Comparison of ENCODE assay signal across 10 cellular contexts in genomic region chr9:95047452-95048224, GRCh38.
DNase-seq lines count a peak whose midpoint lies in the region; TF ChIP-seq lines count a peak whose summit lies in the region.
"Had no signal": no experiment of that assay in that cellular context is flagged by ENCODE, and none has a peak within 500 bp of the region (broad histone marks: within the 10 kb centered on the region; RNA-seq: fewer than 3 reads in every experiment).

No MANE protein-coding gene starts in this region.

- intact Hi-C loops in colonic mucosa (cut with DNase I), result no loop called here

- no peaks in the 10 kb centered on the region for H3K36me3 ChIP-seq in colonic mucosa
- H3K36me3 ChIP-seq: HAP-1 had no signal

- H3K27ac ChIP-seq in AG04450 (ENCODE audit: low read depth, low read length) (no peak overlapping the region), colonic mucosa (peak overlapping the region; percentile 50)

- H3K4me1 Mint-ChIP-seq in nephron progenitor cell, result peaks cover 49% of the 10 kb centered on the region

- peaks cover 22% of the 10 kb centered on the region for H3K27me3 Mint-ChIP-seq in nephron progenitor cell (ENCODE audit: low read depth, poor library complexity)

- CTCF ChIA-PET in AG04450 (lab: Charles Lee), result interaction anchor here (1.0 kb wide), 1 partner anchor 367 kb away, joined by 3 read pairs; no protein-coding TSS in a partner anchor
- CTCF ChIA-PET in GM10248 (lab: Yijun Ruan, JAX), result no interaction called here

- POLR2A ChIA-PET in AG04450 (lab: Yijun Ruan, JAX) (interaction anchor here (0.7 kb wide), 1 partner anchor 1092 kb away, joined by 3 read pairs; no protein-coding TSS in a partner anchor), GM10248 (lab: Yijun Ruan, JAX) (no interaction called here)

- no peaks in the 10 kb centered on the region for H3K9me3 Mint-ChIP-seq in nephron progenitor cell

- H3K4me3 Mint-ChIP-seq in nephron progenitor cell, result peak overlapping the region; percentile 79

- TF ChIP-seq CTCF in AG04450 (IDR thresholded peaks at IDR 0.05; ENCODE audit: low read depth, low read length), result no peak
- TF ChIP-seq CTCF in colonic mucosa (IDR thresholded peaks at IDR 0.05), result no peak
- TF ChIP-seq CTCF in nephron progenitor cell (IDR thresholded peaks at IDR 0.05), result no peak
- TF ChIP-seq CTCF in GM10248 (IDR thresholded peaks at IDR 0.05; ENCODE audit: control extremely low read depth, extremely low read depth, low read depth, missing control alignments), result no peak

- DNase-seq in AG04450 (ENCODE audit: low read depth, low spot score) (no peak), HuH-7 (ENCODE audit: low spot score) (peak; percentile 30), colonic mucosa (no peak), nephron progenitor cell (no peak), NCI-H2107 treated with DMSO at 0.1 percent for 48 hours (lab: John Stamatoyannopoulos, UW; ENCODE audit: unreplicated experiment) (no peak), GM10248 (ENCODE audit: extremely low spot score) (no peak), GF-D8 (lab: John Stamatoyannopoulos, UW) (no peak)
- DNase-seq in stimulated activated naive CD4-positive, alpha-beta T cell (lab: John Stamatoyannopoulos, UW), result no peak
- DNase-seq: GDM1 had no signal

- peak overlapping the region; percentile 36; the same call in 1 of the 2 replicates for H3K4me3 ChIP-seq in AG04450 (ENCODE audit: low read depth, low read length)
- peak overlapping the region; percentile 45 for H3K4me3 ChIP-seq in colonic mucosa

- no peaks in the 10 kb centered on the region for H3K4me1 ChIP-seq in colonic mucosa

- H3K9me3 ChIP-seq in AG04450 (ENCODE audit: control insufficient read depth, insufficient read depth, low read length), result no peaks in the 10 kb centered on the region
- no peaks in the 10 kb centered on the region for H3K9me3 ChIP-seq in colonic mucosa
- H3K9me3 ChIP-seq: HAP-1 had no signal

- H3K27me3 ChIP-seq in AG04450 (ENCODE audit: control insufficient read depth, insufficient read depth, low read length), result no peaks in the 10 kb centered on the region
- no peaks in the 10 kb centered on the region for H3K27me3 ChIP-seq in colonic mucosa

- peaks cover 14% of the 10 kb centered on the region for H3K36me3 Mint-ChIP-seq in nephron progenitor cell (ENCODE audit: low read depth)

- no peak overlapping the region for H3K27ac Mint-ChIP-seq in nephron progenitor cell

- H3K9ac ChIP-seq in colonic mucosa (ENCODE audit: low read depth in 2 of 2, low read length in 2 of 2), result no peak overlapping the region
